9 cellular contexts compared by ENCODE assay signal in the genomic region with DNA sequence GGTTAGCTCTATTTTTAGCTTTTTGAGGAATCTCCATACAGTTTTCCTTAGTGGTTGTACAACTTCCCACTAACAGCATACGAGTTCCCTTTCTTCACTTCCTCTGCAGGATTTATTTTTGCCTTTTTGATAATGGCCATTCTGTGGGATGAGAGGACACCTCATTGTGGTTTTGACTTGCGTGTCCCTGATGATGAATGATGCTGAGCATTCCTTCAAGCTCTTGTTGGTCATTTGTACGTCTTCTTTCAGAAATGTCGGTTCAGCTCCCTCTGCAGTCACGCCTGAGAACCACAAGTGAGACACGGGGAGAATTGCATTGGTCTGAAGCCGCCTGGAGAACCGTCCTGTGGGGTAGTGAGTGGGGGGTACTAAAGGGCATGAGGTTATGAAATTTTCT. TPM values are rescaled to one million over a fixed set of nuclear protein-coding genes. Genes with fewer than 3 reads are reported as not detected.
A peak's percentile ranks its signal among the peaks of the same experiment; 100 is the strongest.
DNase-seq lines count a peak whose midpoint lies in the region; TF ChIP-seq lines count a peak whose summit lies in the region.
"Had no signal": no experiment of that assay in that cellular context is flagged by ENCODE, and none has a peak within 500 bp of the region (broad histone marks: within the 10 kb centered on the region; RNA-seq: fewer than 3 reads in every experiment).

No MANE protein-coding gene starts in this region.

- no CpG with 5 or more reads among the region's 8 CpGs for WGBS in iPS DF 6.9 (ENCODE audit: insufficient coverage, insufficient read length)
- 21% methylated on average over 8 of the region's 8 CpGs for WGBS in esophagus muscularis mucosa
- 18 to 22% methylated on average over 8 of the region's 8 CpGs for WGBS in tibial nerve, 2 donors
- 18 to 28% (median 25%) methylated on average over 8 of the region's 8 CpGs for WGBS in ovary, 3 donors

- no peaks in the 10 kb centered on the region; the same call in 1 of the 2 replicates for H3K9me3 ChIP-seq in iPS DF 6.9 (ENCODE audit: control insufficient read depth, insufficient read depth, low read length)
- peaks cover 0 to 4% (median 0%) of the 10 kb centered on the region in 4 donors for H3K9me3 ChIP-seq in esophagus muscularis mucosa
- H3K9me3 ChIP-seq in tibial nerve: peaks cover 0 to 9% (median 0%) of the 10 kb centered on the region in 4 donors
- H3K9me3 ChIP-seq in ovary: no peaks in the 10 kb centered on the region
- H3K9me3 ChIP-seq: neutrophil had no signal

- H3K4me1 ChIP-seq in iPS DF 6.9 (ENCODE audit: control insufficient read depth, insufficient read depth, low read length) (0 out of 2 replicates have a peak, but pooled peaks cover 2% of the 10 kb centered on the region), esophagus muscularis mucosa (no peaks in the 10 kb centered on the region), tibial nerve (no peaks in the 10 kb centered on the region), ovary (ENCODE audit: insufficient read depth) (no peaks in the 10 kb centered on the region)

- H3K4me3 ChIP-seq in iPS DF 6.9 (ENCODE audit: low read length) (no peak overlapping the region), esophagus muscularis mucosa (no peak overlapping the region), tibial nerve (no peak overlapping the region), ovary (no peak overlapping the region)

- no peak for TF ChIP-seq POLR2A in esophagus muscularis mucosa (IDR thresholded peaks at IDR 0.05; ENCODE audit: low read depth)
- no peak for TF ChIP-seq POLR2A in tibial nerve (IDR thresholded peaks at IDR 0.05)
- TF ChIP-seq POLR2A in ovary (IDR thresholded peaks at IDR 0.05): no peak

- DNase-seq in EL: peak; percentile 62
- peak; percentile 24 for DNase-seq in HK-2 (ENCODE audit: unreplicated experiment)
- DNase-seq in UCSD-AML1 (lab: John Stamatoyannopoulos, UW; ENCODE audit: unreplicated experiment): peak; percentile 20
- DNase-seq in iPS DF 6.9 (ENCODE audit: low read depth, low spot score): peak; percentile 31
- no peak for DNase-seq in esophagus muscularis mucosa (ENCODE audit: extremely low spot score)
- DNase-seq in OCI-M2 (lab: John Stamatoyannopoulos, UW; ENCODE audit: unreplicated experiment): no peak
- DNase-seq in tibial nerve (ENCODE audit: low spot score in 2 of 2): no peak
- no peak for DNase-seq in ovary

- TF ChIP-seq CTCF in esophagus muscularis mucosa (IDR thresholded peaks at IDR 0.05) (peak in 1 of 3 experiments; percentile 3), tibial nerve (IDR thresholded peaks at IDR 0.05) (no peak), ovary (IDR thresholded peaks at IDR 0.05) (no peak)

- intact Hi-C loops in esophagus muscularis mucosa (cut with DNase I) (no loop called here), ovary (cut with DNase I) (no loop called here)

- H3K36me3 ChIP-seq in iPS DF 6.9 (ENCODE audit: control insufficient read depth, insufficient read depth, low read length) (no peaks in the 10 kb centered on the region), esophagus muscularis mucosa (no peaks in the 10 kb centered on the region), tibial nerve (no peaks in the 10 kb centered on the region), ovary (no peaks in the 10 kb centered on the region)
- H3K36me3 ChIP-seq: neutrophil had no signal

- TF ChIP-seq EP300 in esophagus muscularis mucosa (IDR thresholded peaks at IDR 0.05) (no peak), tibial nerve (IDR thresholded peaks at IDR 0.05) (no peak), ovary (IDR thresholded peaks at IDR 0.05) (no peak)

- H3K27me3 ChIP-seq in iPS DF 6.9 (ENCODE audit: control insufficient read depth, insufficient read depth, low read length) (no peaks in the 10 kb centered on the region), esophagus muscularis mucosa (peaks cover 0 to 34% (median 0%) of the 10 kb centered on the region in 4 donors), tibial nerve (no peaks in the 10 kb centered on the region), ovary (no peaks in the 10 kb centered on the region)

- H3K27ac ChIP-seq in iPS DF 6.9 (ENCODE audit: low read length) (no peak overlapping the region), esophagus muscularis mucosa (replicated peaks in 1 of 4) (no peak overlapping the region), tibial nerve (no peak overlapping the region), ovary (no peak overlapping the region)
- H3K27ac ChIP-seq: neutrophil had no signal

RNA-seq across cellular contexts. Expression of a gene that starts 2.0 kb away (rescaled TPM):
- total RNA-seq in esophagus muscularis mucosa (not detected), tibial nerve (not detected), ovary (under 1 TPM in 2 of 7 donors, not detected in 5; 0.18 to 0.35 TPM)
- not detected for polyA plus RNA-seq in ovary

RNA-seq across cellular contexts. Expression of a gene that starts 15.2 kb away (rescaled TPM):
- total RNA-seq in esophagus muscularis mucosa (not detected), tibial nerve (1 to 10 TPM in 1 of 4 donors, under 1 TPM in 2, not detected in 1; 0.59 to 2.1 (median 0.60) TPM), ovary (under 1 TPM in 2 of 7 donors, not detected in 5; 0.46 to 0.77 TPM)
- under 1 TPM in 1 of 2 donors, not detected in 1; 0.17 TPM for polyA plus RNA-seq in ovary

RNA-seq across cellular contexts. Expression of a gene that starts 19.3 kb away (rescaled TPM):
- total RNA-seq in esophagus muscularis mucosa: not detected
- not detected for total RNA-seq in tibial nerve
- total RNA-seq in ovary: not detected
- polyA plus RNA-seq in ovary: not detected

RNA-seq across cellular contexts. Expression of a gene that starts 25.6 kb away (rescaled TPM):
- not detected for total RNA-seq in esophagus muscularis mucosa
- total RNA-seq in tibial nerve: 1 to 10 TPM in 1 of 4 donors, under 1 TPM in 1, not detected in 2; 0.63 to 2.8 TPM
- total RNA-seq in ovary: not detected
- not detected for polyA plus RNA-seq in ovary

RNA-seq across cellular contexts. Expression of a gene that starts 36.3 kb away (rescaled TPM):
- total RNA-seq in esophagus muscularis mucosa: not detected
- 1 to 10 TPM in 1 of 4 donors, not detected in 3; 1.3 TPM for total RNA-seq in tibial nerve
- under 1 TPM in 4 of 7 donors, not detected in 3; 0.22 to 0.27 (median 0.23) TPM for total RNA-seq in ovary
- polyA plus RNA-seq in ovary: not detected

Comparison
In these comparisons a context has a peak if more than half of its experiments do, and no peak if none do; other contexts are left out.
1. DNase-seq: peak in EL (single experiment), HK-2 (single experiment), UCSD-AML1 (single experiment) and iPS DF 6.9 (single experiment); none in esophagus muscularis mucosa (single experiment), OCI-M2 (single experiment), tibial nerve (0 of 2) and ovary (0 of 5).